8 cellular contexts compared by ENCODE assay signal in genomic region chr20:62387219-62387913, GRCh38. TPM values are rescaled to one million over a fixed set of nuclear protein-coding genes. Genes with fewer than 3 reads are reported as not detected.
A peak's percentile ranks its signal among the peaks of the same experiment; 100 is the strongest.
DNase-seq lines count a peak whose midpoint lies in the region; ATAC-seq, FAIRE-seq and TF ChIP-seq lines count a peak whose summit lies in the region.

No MANE protein-coding gene starts in this region.

- H3K4me2 ChIP-seq in GM12878 (ENCODE audit: control insufficient read depth, insufficient read depth) = peak overlapping the region; percentile 76

- H3K4me3 Mint-ChIP-seq in mesothelial cell of epicardium = peak overlapping the region; percentile 88

- ATAC-seq in GM12878 (no peak; the same call in 2 of the 3 replicates), HG02571 (IDR thresholded peaks at IDR 0.05; ENCODE audit: unreplicated experiment) (no peak)

- BruUV-seq in GM12878 (replicated peaks; lab: Mats Ljungman, UMichigan) = TSS peak; percentile 84

- peaks cover 4% of the 10 kb centered on the region for H3K4me1 ChIP-seq in GM12878 (ENCODE audit: control insufficient read depth, insufficient read depth, low read length)

- peak overlapping the region; percentile 67 for H3K27ac Mint-ChIP-seq in mesothelial cell of epicardium

- peak; percentile 36 for DNase-seq in stimulated activated CD4-positive, alpha-beta T cell treated with anti-CD3 and anti-CD28 coated beads, Interleukin-15, amount 100 ng/mL, for 24 hours
- no peak for DNase-seq in stimulated activated CD4-positive, alpha-beta T cell treated with anti-CD3 and anti-CD28 coated beads, Interleukin-2, amount 100 ng/mL, for 24 hours
- DNase-seq in GM12878 (ENCODE audit: low read depth, low spot score) (no peak), mesothelial cell of epicardium (ENCODE audit: low spot score in 2 of 2, unreplicated experiment in 2 of 2) (no peak), inferior parietal cortex (ENCODE audit: extremely low spot score) (no peak), NCI-H187 (lab: John Stamatoyannopoulos, UW) (no peak)
- no peak for DNase-seq in activated CD4-positive, CD25-positive, alpha-beta regulatory T cell (lab: John Stamatoyannopoulos, UW)

- H3K9ac ChIP-seq in GM12878 (ENCODE audit: control insufficient read depth, insufficient read depth, low read length) = peak overlapping the region; percentile 99

- intact Hi-C loops in GM12878 (cut with micrococcal nuclease; ENCODE audit: unreplicated experiment) = loop anchor here (1.0 to 10.0 kb wide), 5 partner anchors 85 to 373 kb away; partner anchors contain the start of genes ADRM1, LSM14B and MTG2

- 0% methylated on average over 33 of the region's 47 CpGs for WGBS in GM12878 (ENCODE audit: insufficient coverage, insufficient replicate concordance, low lambda C conversion rate, missing lambda C conversion rate)

- H3K27me3 ChIP-seq in GM12878 (replicated peaks in 1 of 2; ENCODE audit: control insufficient read depth in 2 of 2, insufficient read depth in 2 of 2, low read length in 1 of 2) = no peaks in the 10 kb centered on the region

- H3K27me3 Mint-ChIP-seq in mesothelial cell of epicardium (ENCODE audit: low read depth) = no peaks in the 10 kb centered on the region

- peaks cover 9 to 12% of the 10 kb centered on the region in 2 experiments for H3K36me3 ChIP-seq in GM12878 (ENCODE audit: control insufficient read depth in 2 of 2, insufficient read depth in 2 of 2, low read length in 1 of 2)

- no peaks in the 10 kb centered on the region for H3K9me3 Mint-ChIP-seq in mesothelial cell of epicardium

- in situ Hi-C loops in GM12878 (cut with MboI) = loop anchor here (25.0 kb wide), 1 partner anchor 375 kb away; no protein-coding TSS in a partner anchor

- H3K27ac ChIP-seq in GM12878 (ENCODE audit: control insufficient read depth, insufficient read depth) = peak overlapping the region; percentile 93

- H4K20me1 ChIP-seq in GM12878 (ENCODE audit: control insufficient read depth, insufficient read depth) = no peaks in the 10 kb centered on the region

- no peaks in the 10 kb centered on the region for H3K9me3 ChIP-seq in GM12878 (replicated peaks; ENCODE audit: control insufficient read depth, insufficient read depth, low read length)

- POLR2A ChIA-PET in GM12878 (lab: Charles Lee) = interaction anchor here (0.6 to 1.0 kb wide), 3 partner anchors 22 to 885 kb away, joined by 4 to 5 read pairs (median 5); partner anchors contain the start of gene ARFGAP1

- no peak for TF ChIP-seq EP300 in GM12878 (IDR thresholded peaks at IDR 0.05; ENCODE audit: borderline replicate concordance in 1 of 2, control insufficient read depth in 1 of 2, low read depth in 2 of 2, low read length in 2 of 2)

- SMC1A ChIA-PET in GM12878 (lab: Charles Lee; ENCODE audit: uncharacterized antibody, unreplicated experiment) = interaction anchor here (1.0 kb wide), 1 partner anchor 80 kb away, joined by 3 read pairs; no protein-coding TSS in a partner anchor

- TF ChIP-seq POLR2A in GM12878 (IDR thresholded peaks at IDR 0.05; ENCODE audit: low read depth, low read length) = peak; percentile 2; the same call in 1 of the 2 replicates

- no peak for TF ChIP-seq CTCF in GM12878 (IDR thresholded peaks at IDR 0.05 in 2 of 3, conservative IDR thresholded peaks at IDR 0.05 in 1 of 3; ENCODE audit: control insufficient read depth in 2 of 3, extremely low read depth in 1 of 3, insufficient read depth in 1 of 3, low read depth in 3 of 3, low read length in 3 of 3)
- no peak for TF ChIP-seq CTCF in mesothelial cell of epicardium (IDR thresholded peaks at IDR 0.05; ENCODE audit: unreplicated experiment)

- RAD21 ChIA-PET in GM12878 (lab: Charles Lee; ENCODE audit: unreplicated experiment) = interaction anchor here (0.6 to 0.7 kb wide), 2 partner anchors 9 to 417 kb away, joined by 3 to 4 read pairs; partner anchors contain the start of gene OGFR

- no peak for TF ChIP-seq RAD21 in GM12878 (IDR thresholded peaks at IDR 0.05; ENCODE audit: insufficient read depth, low read depth, low read length)

- H3K4me3 ChIP-seq in GM12878 = peak overlapping the region; percentile 100

- no peak overlapping the region for H2AFZ ChIP-seq in GM12878 (ENCODE audit: control insufficient read depth, low read depth, low read length)

- peaks cover 34% of the 10 kb centered on the region for H3K4me1 Mint-ChIP-seq in mesothelial cell of epicardium

- H3K79me2 ChIP-seq in GM12878 (ENCODE audit: control insufficient read depth, insufficient read depth, low read length) = peaks cover 48% of the 10 kb centered on the region

- CTCF ChIA-PET in GM12878 (lab: Yijun Ruan, JAX) = interaction anchor here (1.1 kb wide), 1 partner anchor 87 kb away, joined by 3 read pairs; no protein-coding TSS in a partner anchor

- H3K36me3 Mint-ChIP-seq in mesothelial cell of epicardium = peaks cover 11% of the 10 kb centered on the region

- FAIRE-seq in GM12878 (lab: Jason Lieb, UNC) = peak; percentile 62

RNA-seq across cellular contexts. Expression of gene RPS21, which starts 0.5 kb away (rescaled TPM):
- 61.8 and 129 TPM in 2 replicates for total RNA-seq in GM12878 (2013; cell fraction: nucleolus; rRNA removed)
- total RNA-seq in GM12878 (2014; rRNA removed) = 1,780 and 2,320 TPM in 2 replicates
- 1,442 and 1,474 TPM in 2 replicates for total RNA-seq in GM12878 (2014; rRNA removed; fragmentation: Illumina TruSeq; extraction: Trizol)
- total RNA-seq in GM12878 (2021) = 2,559 and 2,687 TPM in 2 replicates
- polyA plus RNA-seq in GM12878 (2011; ENCODE audit: low read depth) = 2,747 TPM
- polyA plus RNA-seq in GM12878 (2011; rRNA removed) = 2,814 and 4,987 TPM in 2 replicates
- polyA plus RNA-seq in GM12878 (2011; cell fraction: cytosol; rRNA removed) = 6,140 and 7,792 TPM in 2 replicates
- 2,850 and 3,668 TPM in 2 replicates for polyA plus RNA-seq in GM12878 (2011; cell fraction: nucleus; rRNA removed)
- polyA plus RNA-seq in GM12878 (2012) = 5,611 and 6,669 TPM in 2 replicates
- polyA plus RNA-seq in GM12878 (2014; fragmentation: Illumina TruSeq; extraction: Trizol) = 536 and 1,536 TPM in 2 replicates
- 1,000 to 10,000 TPM; 3,290 to 4,046 TPM for polyA plus RNA-seq in GM12878 (2014; fragmentation: Nextera tagmentation; extraction: Ambion mirVana)
- polyA plus RNA-seq in GM12878 (2014; rRNA removed) = 3,245 and 4,075 TPM in 2 replicates
- polyA plus RNA-seq in GM12878 (2016; fragmentation: Nextera tagmentation; extraction: Ambion mirVana) = 1,000 to 10,000 TPM; 1,499 to 1,551 TPM
- 1,684 and 1,838 TPM in 2 replicates for polyA minus RNA-seq in GM12878 (2011; rRNA and poly(A)+ RNA removed)
- polyA minus RNA-seq in GM12878 (2011; cell fraction: cytosol; rRNA and poly(A)+ RNA removed) = 394 and 397 TPM in 2 replicates
- polyA minus RNA-seq in GM12878 (2011; cell fraction: nucleus; rRNA and poly(A)+ RNA removed) = 438 and 503 TPM in 2 replicates
- 1,089 to 1,145 TPM (median 1,126 TPM) in 3 replicates for total RNA-seq in mesothelial cell of epicardium

RNA-seq across cellular contexts. Expression of gene CABLES2, which starts 19.7 kb away (rescaled TPM):
- total RNA-seq in GM12878 (2013; cell fraction: nucleolus; rRNA removed) = 2.1 and 2.3 TPM in 2 replicates
- total RNA-seq in GM12878 (2014; rRNA removed) = 7.7 and 8.8 TPM in 2 replicates
- 5.3 and 5.9 TPM in 2 replicates for total RNA-seq in GM12878 (2014; rRNA removed; fragmentation: Illumina TruSeq; extraction: Trizol)
- total RNA-seq in GM12878 (2021) = 14.9 and 15.2 TPM in 2 replicates
- polyA plus RNA-seq in GM12878 (2011; ENCODE audit: low read depth) = 5.3 TPM
- polyA plus RNA-seq in GM12878 (2011; rRNA removed) = 2.9 and 4.8 TPM in 2 replicates
- polyA plus RNA-seq in GM12878 (2011; cell fraction: cytosol; rRNA removed) = 7.1 and 7.2 TPM in 2 replicates
- polyA plus RNA-seq in GM12878 (2011; cell fraction: nucleus; rRNA removed) = 10.3 and 11.7 TPM in 2 replicates
- 7.3 and 7.4 TPM in 2 replicates for polyA plus RNA-seq in GM12878 (2012)
- polyA plus RNA-seq in GM12878 (2014; fragmentation: Illumina TruSeq; extraction: Trizol) = 7.4 and 12.7 TPM in 2 replicates
- 1 to 10 TPM; 2.3 to 2.9 TPM for polyA plus RNA-seq in GM12878 (2014; fragmentation: Nextera tagmentation; extraction: Ambion mirVana)
- 10.7 and 11.6 TPM in 2 replicates for polyA plus RNA-seq in GM12878 (2014; rRNA removed)
- polyA plus RNA-seq in GM12878 (2016; fragmentation: Nextera tagmentation; extraction: Ambion mirVana) = 1 to 10 TPM; 2.2 to 2.5 TPM
- 3.5 and 4.5 TPM in 2 replicates for polyA minus RNA-seq in GM12878 (2011; rRNA and poly(A)+ RNA removed)
- 2.5 and 3.6 TPM in 2 replicates for polyA minus RNA-seq in GM12878 (2011; cell fraction: cytosol; rRNA and poly(A)+ RNA removed)
- polyA minus RNA-seq in GM12878 (2011; cell fraction: nucleus; rRNA and poly(A)+ RNA removed) = 1.7 and 3.3 TPM in 2 replicates
- total RNA-seq in mesothelial cell of epicardium = 22.8 to 23.7 TPM (median 23.6 TPM) in 3 replicates

RNA-seq across cellular contexts. Expression of gene LAMA5, which starts 20.3 kb away (rescaled TPM):
- total RNA-seq in GM12878 (2013; cell fraction: nucleolus; rRNA removed) = 2.5 and 3.7 TPM in 2 replicates
- 0.62 and 1.5 TPM in 2 replicates for total RNA-seq in GM12878 (2014; rRNA removed)
- total RNA-seq in GM12878 (2014; rRNA removed; fragmentation: Illumina TruSeq; extraction: Trizol) = 0.09 and 0.28 TPM in 2 replicates
- total RNA-seq in GM12878 (2021) = 1.4 and 2.2 TPM in 2 replicates
- 0.56 TPM for polyA plus RNA-seq in GM12878 (2011; ENCODE audit: low read depth)
- not detected in 2 replicates for polyA plus RNA-seq in GM12878 (2011; rRNA removed)
- polyA plus RNA-seq in GM12878 (2011; cell fraction: cytosol; rRNA removed) = 0.06 and 0.12 TPM in 2 replicates
- 2.4 and 3.6 TPM in 2 replicates for polyA plus RNA-seq in GM12878 (2011; cell fraction: nucleus; rRNA removed)
- polyA plus RNA-seq in GM12878 (2012) = 2.4 and 2.6 TPM in 2 replicates
- 0.62 TPM in 1 of 2 replicates, not detected in the other for polyA plus RNA-seq in GM12878 (2014; fragmentation: Illumina TruSeq; extraction: Trizol)
- polyA plus RNA-seq in GM12878 (2014; fragmentation: Nextera tagmentation; extraction: Ambion mirVana) = not detected
- 1.0 and 3.1 TPM in 2 replicates for polyA plus RNA-seq in GM12878 (2014; rRNA removed)
- polyA plus RNA-seq in GM12878 (2016; fragmentation: Nextera tagmentation; extraction: Ambion mirVana) = 1 to 10 TPM; 1.6 TPM
- under 0.01 and 0.29 TPM in 2 replicates for polyA minus RNA-seq in GM12878 (2011; rRNA and poly(A)+ RNA removed)
- polyA minus RNA-seq in GM12878 (2011; cell fraction: cytosol; rRNA and poly(A)+ RNA removed) = 0.27 and 2.3 TPM in 2 replicates
- 0.24 and 2.1 TPM in 2 replicates for polyA minus RNA-seq in GM12878 (2011; cell fraction: nucleus; rRNA and poly(A)+ RNA removed)
- 571 to 618 TPM (median 601 TPM) in 3 replicates for total RNA-seq in mesothelial cell of epicardium

RNA-seq across cellular contexts. Expression of gene RBBP8NL, which starts 40.0 kb away (rescaled TPM):
- not detected in 2 replicates for total RNA-seq in GM12878 (2013; cell fraction: nucleolus; rRNA removed)
- total RNA-seq in GM12878 (2014; rRNA removed) = not detected in 2 replicates
- not detected in 2 replicates for total RNA-seq in GM12878 (2014; rRNA removed; fragmentation: Illumina TruSeq; extraction: Trizol)
- not detected in 2 replicates for total RNA-seq in GM12878 (2021)
- polyA plus RNA-seq in GM12878 (2011; ENCODE audit: low read depth) = not detected
- polyA plus RNA-seq in GM12878 (2011; rRNA removed) = not detected in 2 replicates
- not detected in 2 replicates for polyA plus RNA-seq in GM12878 (2011; cell fraction: cytosol; rRNA removed)
- polyA plus RNA-seq in GM12878 (2011; cell fraction: nucleus; rRNA removed) = not detected in 2 replicates
- not detected in 2 replicates for polyA plus RNA-seq in GM12878 (2012)
- polyA plus RNA-seq in GM12878 (2014; fragmentation: Illumina TruSeq; extraction: Trizol) = not detected in 2 replicates
- not detected for polyA plus RNA-seq in GM12878 (2014; fragmentation: Nextera tagmentation; extraction: Ambion mirVana)
- polyA plus RNA-seq in GM12878 (2014; rRNA removed) = not detected in 2 replicates
- not detected for polyA plus RNA-seq in GM12878 (2016; fragmentation: Nextera tagmentation; extraction: Ambion mirVana)
- polyA minus RNA-seq in GM12878 (2011; rRNA and poly(A)+ RNA removed) = not detected in 2 replicates
- not detected in 2 replicates for polyA minus RNA-seq in GM12878 (2011; cell fraction: cytosol; rRNA and poly(A)+ RNA removed)
- not detected in 2 replicates for polyA minus RNA-seq in GM12878 (2011; cell fraction: nucleus; rRNA and poly(A)+ RNA removed)
- 12.3 to 13.5 TPM (median 12.6 TPM) in 3 replicates for total RNA-seq in mesothelial cell of epicardium

Comparison
In these comparisons a context has a peak if more than half of its experiments do, and no peak if none do; other contexts are left out.
1. RNA of gene LAMA5, which starts 20.3 kb away (total RNA-seq): 571 to 618 TPM in mesothelial cell of epicardium; 0.09 to 3.7 TPM in GM12878; every median in the first group is over 100 times any median in the second.